1 cellular context compared by ENCODE assay signal in genomic region chr16:1916654-1916990, GRCh38.
TF ChIP-seq lines count a peak whose summit lies in the region.

No MANE protein-coding gene starts in this region.

TF ChIP-seq in H1, 55 proteins besides CTCF, POLR2A, EP300 and RAD21:
- TF ChIP-seq BCL11A (IDR thresholded peaks at IDR 0.05; ENCODE audit: low read depth in 2 of 2, low read length in 2 of 2), result no peak
- no peak for TF ChIP-seq SAP30 (IDR thresholded peaks at IDR 0.05; ENCODE audit: insufficient read depth, insufficient replicate concordance, low read length)
- no peak for TF ChIP-seq SIN3A (conservative IDR thresholded peaks at IDR 0.05 in 1 of 2, IDR thresholded peaks at IDR 0.05 in 1 of 2; ENCODE audit: low read depth in 1 of 2, low read length in 2 of 2)
- TF ChIP-seq SUZ12 (IDR thresholded peaks at IDR 0.05; ENCODE audit: low read length), result no peak
- TF ChIP-seq ATF2 (IDR thresholded peaks at IDR 0.05; ENCODE audit: low read length), result no peak
- TF ChIP-seq ZNF274 (IDR thresholded peaks at IDR 0.05; ENCODE audit: borderline replicate concordance, extremely low read depth, low read length), result no peak
- TF ChIP-seq POLR2AphosphoS5 (IDR thresholded peaks at IDR 0.05; ENCODE audit: low read depth, low read length), result no peak
- TF ChIP-seq HDAC6 (IDR thresholded peaks at IDR 0.05; ENCODE audit: low read depth, low read length), result no peak
- no peak for TF ChIP-seq SIX5 (IDR thresholded peaks at IDR 0.05; ENCODE audit: low read depth, low read length)
- TF ChIP-seq TAF7 (optimal IDR thresholded peaks at IDR 0.05; ENCODE audit: borderline replicate concordance, low read depth, low read length), result no peak
- no peak for TF ChIP-seq SP4 (IDR thresholded peaks at IDR 0.05; ENCODE audit: low read length)
- no peak for TF ChIP-seq FOSL1 (IDR thresholded peaks at IDR 0.05; ENCODE audit: insufficient read depth, low read depth, low read length)
- no peak for TF ChIP-seq POU5F1 (IDR thresholded peaks at IDR 0.05; ENCODE audit: low read depth, low read length)
- no peak for TF ChIP-seq SP1 (IDR thresholded peaks at IDR 0.05; ENCODE audit: low read depth, low read length)
- no peak for TF ChIP-seq CBX5 (IDR thresholded peaks at IDR 0.05; ENCODE audit: low read depth, low read length)
- no peak for TF ChIP-seq RNF2 (IDR thresholded peaks at IDR 0.05; ENCODE audit: borderline replicate concordance, low read depth, low read length, missing control alignments, poor library complexity, severe bottlenecking)
- no peak for TF ChIP-seq RXRA (IDR thresholded peaks at IDR 0.05; ENCODE audit: insufficient read depth, low read depth, low read length)
- no peak for TF ChIP-seq TAF1 (IDR thresholded peaks at IDR 0.05; ENCODE audit: low read depth, low read length)
- TF ChIP-seq CTBP2 (IDR thresholded peaks at IDR 0.05; ENCODE audit: borderline replicate concordance, insufficient read depth, insufficient read length, low read length), result no peak
TF ChIP-seq in H1: peak in this region for 0.
